15 cellular contexts compared by ENCODE assay signal in genomic region chr12:86265329-86265695, GRCh38. TPM values are rescaled to one million over a fixed set of nuclear protein-coding genes. Genes with fewer than 3 reads are reported as not detected.
A peak's percentile ranks its signal among the peaks of the same experiment; 100 is the strongest.
DNase-seq lines count a peak whose midpoint lies in the region; ATAC-seq and TF ChIP-seq lines count a peak whose summit lies in the region.
"Had no signal": no experiment of that assay in that cellular context is flagged by ENCODE, and none has a peak within 500 bp of the region (broad histone marks: within the 10 kb centered on the region; RNA-seq: fewer than 3 reads in every experiment).

No MANE protein-coding gene starts in this region.

- H3K27ac Mint-ChIP-seq in Calu3 (ENCODE audit: unreplicated experiment) (peak overlapping the region; percentile 71), glutamatergic neuron (ENCODE audit: unreplicated experiment) (no peak overlapping the region)
- H3K27ac Mint-ChIP-seq: natural killer cell had no signal

- no CpG with 5 or more reads among the region's 5 CpGs for WGBS in trophoblast cell (ENCODE audit: extremely low coverage, insufficient coverage, insufficient read length)

- no peak overlapping the region for H3K18ac ChIP-seq in trophoblast cell (ENCODE audit: low read length)

- H3K27me3 ChIP-seq in trophoblast cell (ENCODE audit: insufficient read depth, low read length), result no peaks in the 10 kb centered on the region

- DNase-seq in Calu3, result no peak
- DNase-seq in glutamatergic neuron, result no peak
- DNase-seq in trophoblast cell, result no peak
- DNase-seq in NCI-H2171 (lab: John Stamatoyannopoulos, UW), result no peak
- DNase-seq in Ammon's horn (ENCODE audit: low spot score), result no peak
- DNase-seq: activated T-cell treated with anti-CD3 and anti-CD28 coated beads, Interleukin-2, amount 50 U/mL, for 4 hours; cerebellar nuclear complex; GM23248; natural killer cell; NCI-H446; SK-N-SH had no signal

- no peaks in the 10 kb centered on the region for H3K4me1 ChIP-seq in trophoblast cell (ENCODE audit: control insufficient read depth in 1 of 2, insufficient read depth in 2 of 2, low read length in 2 of 2)

- no TSS peak for BruUV-seq in Calu3 (replicated peaks; lab: Mats Ljungman, UMichigan)

- H4K91ac ChIP-seq in trophoblast cell (ENCODE audit: low read depth, low read length), result no peak overlapping the region

- H4K12ac ChIP-seq in trophoblast cell (ENCODE audit: low read depth, low read length), result no peak overlapping the region

- intact Hi-C loops in Calu3 (cut with micrococcal nuclease; ENCODE audit: unreplicated experiment), result loop anchor here (10.0 kb wide), 2 partner anchors 249 to 399 kb away; no protein-coding TSS in a partner anchor

- H2BK120ac ChIP-seq in trophoblast cell (ENCODE audit: insufficient read depth, low read length, poor library complexity), result no peak overlapping the region

- H3K23ac ChIP-seq in trophoblast cell (ENCODE audit: low read length), result no peak overlapping the region

- H3K4me3 Mint-ChIP-seq in Calu3 (ENCODE audit: low read depth, unreplicated experiment) (peak overlapping the region; percentile 88), glutamatergic neuron (ENCODE audit: unreplicated experiment) (peak overlapping the region; percentile 48)
- H3K4me3 Mint-ChIP-seq: activated T-cell treated with anti-CD3 and anti-CD28 coated beads, Interleukin-2, amount 50 U/mL, for 4 hours; natural killer cell had no signal

- H3K36me3 ChIP-seq in trophoblast cell (ENCODE audit: control insufficient read depth in 1 of 2, insufficient read depth in 2 of 2, low read length in 2 of 2), result no peaks in the 10 kb centered on the region

- H3K14ac ChIP-seq in trophoblast cell (ENCODE audit: low read length), result no peak overlapping the region

- H2AK5ac ChIP-seq in trophoblast cell (ENCODE audit: low read length), result no peak overlapping the region

- TF ChIP-seq CTCF in Calu3 (IDR thresholded peaks at IDR 0.05; ENCODE audit: unreplicated experiment) (no peak), VCaP (conservative IDR thresholded peaks at IDR 0.05) (no peak), glutamatergic neuron (IDR thresholded peaks at IDR 0.05; ENCODE audit: partially characterized antibody, unreplicated experiment) (no peak)

- H3K27me3 Mint-ChIP-seq in Calu3 (ENCODE audit: unreplicated experiment), result no peaks in the 10 kb centered on the region
- no peaks in the 10 kb centered on the region for H3K27me3 Mint-ChIP-seq in glutamatergic neuron (ENCODE audit: unreplicated experiment)

- peak overlapping the region; percentile 51 for H3K4me2 ChIP-seq in trophoblast cell (ENCODE audit: low read length)
- H3K4me2 ChIP-seq: SK-N-SH had no signal

- H3K27ac ChIP-seq in VCaP (peak overlapping the region; percentile 91), trophoblast cell (ENCODE audit: low read depth, low read length) (no peak overlapping the region)
- H3K27ac ChIP-seq: GM23248 had no signal

- CTCF ChIA-PET in Calu3 (lab: Charles Lee), result interaction anchor here (1.0 kb wide), 1 partner anchor 649 kb away, joined by 3 read pairs; no protein-coding TSS in a partner anchor

- H3K4me3 ChIP-seq in trophoblast cell (ENCODE audit: low read depth, low read length), result no peak overlapping the region
- H3K4me3 ChIP-seq: GM23248 had no signal

- H2BK5ac ChIP-seq in trophoblast cell (ENCODE audit: low read depth, low read length, poor library complexity), result no peak overlapping the region

- no peak overlapping the region for H2AFZ ChIP-seq in trophoblast cell (ENCODE audit: insufficient read depth, low read length, poor library complexity)
- H2AFZ ChIP-seq: GM23248 had no signal

- H3K36me3 Mint-ChIP-seq in Calu3 (ENCODE audit: insufficient read depth, unreplicated experiment) (peaks cover 16% of the 10 kb centered on the region), glutamatergic neuron (ENCODE audit: unreplicated experiment) (no peaks in the 10 kb centered on the region)

- no peak overlapping the region for H3K9ac ChIP-seq in trophoblast cell (ENCODE audit: low read length)
- H3K9ac ChIP-seq: GM23248, SK-N-SH had no signal

- H3K4me1 Mint-ChIP-seq in Calu3 (ENCODE audit: low read depth, unreplicated experiment), result peaks cover 18% of the 10 kb centered on the region
- H3K4me1 Mint-ChIP-seq in glutamatergic neuron (ENCODE audit: low read depth, unreplicated experiment), result no peaks in the 10 kb centered on the region
- H3K4me1 Mint-ChIP-seq: natural killer cell had no signal

- H2BK12ac ChIP-seq in trophoblast cell (ENCODE audit: low read length), result no peak overlapping the region

- H3K9me3 ChIP-seq in trophoblast cell (ENCODE audit: insufficient read depth, low read depth, low read length), result no peaks in the 10 kb centered on the region
- H3K9me3 ChIP-seq: SK-N-SH had no signal

- no peaks in the 10 kb centered on the region for H3K79me1 ChIP-seq in trophoblast cell (ENCODE audit: low read length)

- ATAC-seq in HG03025 (IDR thresholded peaks at IDR 0.05; ENCODE audit: low FRiP score, unreplicated experiment) (no peak), HG03520 (IDR thresholded peaks at IDR 0.05; ENCODE audit: unreplicated experiment) (no peak)
- ATAC-seq: natural killer cell had no signal

- H3K9me3 Mint-ChIP-seq in Calu3 (ENCODE audit: low read depth, unreplicated experiment), result no peaks in the 10 kb centered on the region
- H3K9me3 Mint-ChIP-seq in glutamatergic neuron (ENCODE audit: unreplicated experiment), result no peaks in the 10 kb centered on the region

- H3K79me2 ChIP-seq in trophoblast cell (ENCODE audit: control insufficient read depth, insufficient read depth, low read length, poor library complexity), result no peaks in the 10 kb centered on the region

- no peak overlapping the region for H4K8ac ChIP-seq in trophoblast cell (ENCODE audit: low read depth, low read length)

- no peak overlapping the region for H3K4ac ChIP-seq in trophoblast cell (ENCODE audit: low read depth, low read length)

RNA-seq across cellular contexts. Expression of gene MGAT4C, which starts 9.1 kb away (rescaled TPM):
- total RNA-seq in Calu3 (2022) (not detected in 2 replicates), glutamatergic neuron (ENCODE audit: unreplicated experiment) (0.98 TPM)
- polyA plus RNA-seq in trophoblast cell (2013), result 0.01 and 0.03 TPM in 2 replicates
- total RNA-seq: activated T-cell treated with anti-CD3 and anti-CD28 coated beads, Interleukin-2, amount 50 U/mL, for 4 hours; GM23248; natural killer cell; renal cortical epithelial cell had no signal
- polyA plus RNA-seq: GM23248 had no signal
